ENCODE assay signal across 35 cellular contexts in the genomic region with DNA sequence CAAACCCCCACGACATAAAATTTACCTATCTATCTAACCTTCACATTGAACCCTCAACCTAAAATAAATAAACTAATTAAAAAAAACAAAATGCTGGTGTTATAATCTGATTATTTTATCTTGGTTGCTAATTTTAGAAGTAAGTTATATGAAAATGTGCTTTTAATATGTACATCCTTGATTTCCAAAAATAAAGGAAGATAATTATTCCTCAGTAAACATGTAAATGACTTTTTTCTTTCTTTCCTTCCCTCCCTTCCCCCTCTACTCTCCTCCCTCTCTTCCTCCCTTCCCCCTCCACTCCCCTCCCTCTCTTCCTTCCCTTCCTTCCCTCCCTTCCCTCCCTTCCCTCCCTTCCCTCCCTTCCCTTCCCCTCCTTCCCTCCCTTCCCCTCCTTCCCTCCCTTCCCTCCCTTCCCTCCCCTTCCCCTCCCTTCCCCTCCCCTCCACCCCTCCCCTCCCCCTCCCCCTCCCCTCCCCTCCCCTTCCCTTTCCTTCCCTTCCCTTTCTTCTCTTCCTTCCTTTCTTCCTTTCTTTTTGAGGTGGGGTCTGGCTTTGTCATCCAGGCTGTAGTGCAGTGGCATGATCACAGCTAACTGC.
"Had no signal": no experiment of that assay in that cellular context is flagged by ENCODE, and none has a peak within 500 bp of the region (broad histone marks: within the 10 kb centered on the region; RNA-seq: fewer than 3 reads in every experiment).

No MANE protein-coding gene starts in this region.

- H3K36me3 ChIP-seq: MG63 had no signal

- H3K4me3 ChIP-seq: MG63 had no signal

- H3K27me3 ChIP-seq: MG63 had no signal

- DNase-seq: Karpas-422, Kasumi-1, MG63, MM.1S, MV-4-11, NCI-H1048, NCI-H1092, NCI-H1092 treated with DMSO at 0.1 percent for 48 hours, NCI-H1105, NCI-H1105 treated with DMSO at 0.1 percent for 48 hours, NCI-H1417, NCI-H1417 treated with DMSO at 0.1 percent for 48 hours, NCI-H1436, NCI-H1436 treated with DMSO at 0.1 percent for 48 hours, NCI-H146, NCI-H1694, NCI-H1694 treated with DMSO at 0.1 percent for 48 hours, NCI-H187, NCI-H187 treated with DMSO at 0.1 percent for 48 hours, NCI-H1930, NCI-H2029, NCI-H2029 treated with DMSO at 0.1 percent for 48 hours, NCI-H2081, NCI-H2081 treated with DMSO at 0.1 percent for 48 hours, NCI-H2107, NCI-H2171, NCI-H2171 treated with DMSO at 0.1 percent for 48 hours, NCI-H2227 treated with DMSO at 0.1 percent for 48 hours, NCI-H226, NCI-H345, NCI-H446, NCI-H446 treated with DMSO at 0.1 percent for 48 hours, NCI-H510A, NCI-H510A treated with DMSO at 0.1 percent for 48 hours, NCI-H524 had no signal
